In the genomic region with DNA sequence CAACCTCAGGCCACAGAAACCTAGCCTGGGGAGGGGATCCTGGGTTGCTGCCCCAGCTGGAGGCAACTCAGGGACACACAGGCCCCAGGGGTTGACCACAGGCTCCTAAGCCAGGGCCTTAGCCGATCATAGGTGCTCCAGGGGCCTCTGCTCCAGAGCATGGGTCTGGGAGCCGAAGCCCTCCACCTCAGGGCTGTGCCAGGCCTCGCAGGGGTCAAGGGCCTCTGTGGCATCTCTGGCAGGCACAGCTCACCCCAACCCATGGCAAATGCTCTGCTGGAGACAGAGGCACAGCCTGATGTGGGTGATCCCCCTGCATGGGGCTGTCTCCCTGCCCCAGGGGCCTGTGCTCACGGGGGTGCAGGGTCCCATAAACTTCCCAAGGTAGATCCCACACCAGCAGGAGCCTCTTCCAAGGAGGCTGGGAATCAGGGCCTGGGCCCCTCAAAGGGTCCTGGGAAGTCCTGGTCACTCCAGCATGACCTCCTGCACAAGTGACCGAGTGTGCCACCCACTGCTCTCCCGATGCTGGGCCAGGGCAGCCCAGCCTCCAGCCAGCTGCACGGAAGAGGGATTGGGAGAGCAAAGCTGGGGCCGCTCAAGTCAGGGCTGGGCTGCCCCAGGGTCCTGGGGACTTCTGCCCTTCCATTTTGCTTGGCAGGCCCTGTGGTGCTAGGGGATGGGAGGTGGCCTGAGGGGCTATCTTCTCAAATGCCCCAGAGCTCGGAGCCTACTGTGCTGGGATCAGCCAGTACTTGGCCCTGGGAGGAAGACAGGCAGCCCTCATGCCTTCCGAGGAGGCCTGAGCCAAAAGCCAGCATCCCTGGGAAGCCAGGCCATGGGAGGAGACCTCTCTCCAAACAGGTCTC, we compare ENCODE assay signal across 1 cellular context.
TF ChIP-seq lines count a peak whose summit lies in the region.

No MANE protein-coding gene starts in this region.

TF ChIP-seq in GM23338, 12 proteins besides CTCF, POLR2A, EP300 and RAD21:
- TF ChIP-seq EZH2 (IDR thresholded peaks at IDR 0.05; ENCODE audit: low read depth, unreplicated experiment) (no peak), ZNF114 (CRISPR knock-in tag; IDR thresholded peaks at IDR 0.05) (no peak), NANOG (IDR thresholded peaks at IDR 0.05; ENCODE audit: borderline replicate concordance) (no peak), STAT1 (IDR thresholded peaks at IDR 0.05; ENCODE audit: unreplicated experiment) (no peak), CREB1 (CRISPR knock-in tag; IDR thresholded peaks at IDR 0.05; ENCODE audit: low read depth) (no peak), JUNB (IDR thresholded peaks at IDR 0.05; ENCODE audit: unreplicated experiment) (no peak), EZH2phosphoT487 (IDR thresholded peaks at IDR 0.05; ENCODE audit: unreplicated experiment) (no peak), ZNF331 (CRISPR knock-in tag; IDR thresholded peaks at IDR 0.05; ENCODE audit: low read depth) (no peak), POLR2AphosphoS5 (IDR thresholded peaks at IDR 0.05; ENCODE audit: low read depth) (no peak)
- TF ChIP-seq, protein P1, sequence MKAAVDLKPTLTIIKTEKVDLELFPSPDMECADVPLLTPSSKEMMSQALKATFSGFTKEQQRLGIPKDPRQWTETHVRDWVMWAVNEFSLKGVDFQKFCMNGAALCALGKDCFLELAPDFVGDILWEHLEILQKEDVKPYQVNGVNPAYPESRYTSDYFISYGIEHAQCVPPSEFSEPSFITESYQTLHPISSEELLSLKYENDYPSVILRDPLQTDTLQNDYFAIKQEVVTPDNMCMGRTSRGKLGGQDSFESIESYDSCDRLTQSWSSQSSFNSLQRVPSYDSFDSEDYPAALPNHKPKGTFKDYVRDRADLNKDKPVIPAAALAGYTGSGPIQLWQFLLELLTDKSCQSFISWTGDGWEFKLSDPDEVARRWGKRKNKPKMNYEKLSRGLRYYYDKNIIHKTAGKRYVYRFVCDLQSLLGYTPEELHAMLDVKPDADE (IDR thresholded peaks at IDR 0.05) = no peak
- TF ChIP-seq, protein P2, sequence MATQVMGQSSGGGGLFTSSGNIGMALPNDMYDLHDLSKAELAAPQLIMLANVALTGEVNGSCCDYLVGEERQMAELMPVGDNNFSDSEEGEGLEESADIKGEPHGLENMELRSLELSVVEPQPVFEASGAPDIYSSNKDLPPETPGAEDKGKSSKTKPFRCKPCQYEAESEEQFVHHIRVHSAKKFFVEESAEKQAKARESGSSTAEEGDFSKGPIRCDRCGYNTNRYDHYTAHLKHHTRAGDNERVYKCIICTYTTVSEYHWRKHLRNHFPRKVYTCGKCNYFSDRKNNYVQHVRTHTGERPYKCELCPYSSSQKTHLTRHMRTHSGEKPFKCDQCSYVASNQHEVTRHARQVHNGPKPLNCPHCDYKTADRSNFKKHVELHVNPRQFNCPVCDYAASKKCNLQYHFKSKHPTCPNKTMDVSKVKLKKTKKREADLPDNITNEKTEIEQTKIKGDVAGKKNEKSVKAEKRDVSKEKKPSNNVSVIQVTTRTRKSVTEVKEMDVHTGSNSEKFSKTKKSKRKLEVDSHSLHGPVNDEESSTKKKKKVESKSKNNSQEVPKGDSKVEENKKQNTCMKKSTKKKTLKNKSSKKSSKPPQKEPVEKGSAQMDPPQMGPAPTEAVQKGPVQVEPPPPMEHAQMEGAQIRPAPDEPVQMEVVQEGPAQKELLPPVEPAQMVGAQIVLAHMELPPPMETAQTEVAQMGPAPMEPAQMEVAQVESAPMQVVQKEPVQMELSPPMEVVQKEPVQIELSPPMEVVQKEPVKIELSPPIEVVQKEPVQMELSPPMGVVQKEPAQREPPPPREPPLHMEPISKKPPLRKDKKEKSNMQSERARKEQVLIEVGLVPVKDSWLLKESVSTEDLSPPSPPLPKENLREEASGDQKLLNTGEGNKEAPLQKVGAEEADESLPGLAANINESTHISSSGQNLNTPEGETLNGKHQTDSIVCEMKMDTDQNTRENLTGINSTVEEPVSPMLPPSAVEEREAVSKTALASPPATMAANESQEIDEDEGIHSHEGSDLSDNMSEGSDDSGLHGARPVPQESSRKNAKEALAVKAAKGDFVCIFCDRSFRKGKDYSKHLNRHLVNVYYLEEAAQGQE (IDR thresholded peaks at IDR 0.05; ENCODE audit: unreplicated experiment) = no peak
- TF ChIP-seq, protein P3, sequence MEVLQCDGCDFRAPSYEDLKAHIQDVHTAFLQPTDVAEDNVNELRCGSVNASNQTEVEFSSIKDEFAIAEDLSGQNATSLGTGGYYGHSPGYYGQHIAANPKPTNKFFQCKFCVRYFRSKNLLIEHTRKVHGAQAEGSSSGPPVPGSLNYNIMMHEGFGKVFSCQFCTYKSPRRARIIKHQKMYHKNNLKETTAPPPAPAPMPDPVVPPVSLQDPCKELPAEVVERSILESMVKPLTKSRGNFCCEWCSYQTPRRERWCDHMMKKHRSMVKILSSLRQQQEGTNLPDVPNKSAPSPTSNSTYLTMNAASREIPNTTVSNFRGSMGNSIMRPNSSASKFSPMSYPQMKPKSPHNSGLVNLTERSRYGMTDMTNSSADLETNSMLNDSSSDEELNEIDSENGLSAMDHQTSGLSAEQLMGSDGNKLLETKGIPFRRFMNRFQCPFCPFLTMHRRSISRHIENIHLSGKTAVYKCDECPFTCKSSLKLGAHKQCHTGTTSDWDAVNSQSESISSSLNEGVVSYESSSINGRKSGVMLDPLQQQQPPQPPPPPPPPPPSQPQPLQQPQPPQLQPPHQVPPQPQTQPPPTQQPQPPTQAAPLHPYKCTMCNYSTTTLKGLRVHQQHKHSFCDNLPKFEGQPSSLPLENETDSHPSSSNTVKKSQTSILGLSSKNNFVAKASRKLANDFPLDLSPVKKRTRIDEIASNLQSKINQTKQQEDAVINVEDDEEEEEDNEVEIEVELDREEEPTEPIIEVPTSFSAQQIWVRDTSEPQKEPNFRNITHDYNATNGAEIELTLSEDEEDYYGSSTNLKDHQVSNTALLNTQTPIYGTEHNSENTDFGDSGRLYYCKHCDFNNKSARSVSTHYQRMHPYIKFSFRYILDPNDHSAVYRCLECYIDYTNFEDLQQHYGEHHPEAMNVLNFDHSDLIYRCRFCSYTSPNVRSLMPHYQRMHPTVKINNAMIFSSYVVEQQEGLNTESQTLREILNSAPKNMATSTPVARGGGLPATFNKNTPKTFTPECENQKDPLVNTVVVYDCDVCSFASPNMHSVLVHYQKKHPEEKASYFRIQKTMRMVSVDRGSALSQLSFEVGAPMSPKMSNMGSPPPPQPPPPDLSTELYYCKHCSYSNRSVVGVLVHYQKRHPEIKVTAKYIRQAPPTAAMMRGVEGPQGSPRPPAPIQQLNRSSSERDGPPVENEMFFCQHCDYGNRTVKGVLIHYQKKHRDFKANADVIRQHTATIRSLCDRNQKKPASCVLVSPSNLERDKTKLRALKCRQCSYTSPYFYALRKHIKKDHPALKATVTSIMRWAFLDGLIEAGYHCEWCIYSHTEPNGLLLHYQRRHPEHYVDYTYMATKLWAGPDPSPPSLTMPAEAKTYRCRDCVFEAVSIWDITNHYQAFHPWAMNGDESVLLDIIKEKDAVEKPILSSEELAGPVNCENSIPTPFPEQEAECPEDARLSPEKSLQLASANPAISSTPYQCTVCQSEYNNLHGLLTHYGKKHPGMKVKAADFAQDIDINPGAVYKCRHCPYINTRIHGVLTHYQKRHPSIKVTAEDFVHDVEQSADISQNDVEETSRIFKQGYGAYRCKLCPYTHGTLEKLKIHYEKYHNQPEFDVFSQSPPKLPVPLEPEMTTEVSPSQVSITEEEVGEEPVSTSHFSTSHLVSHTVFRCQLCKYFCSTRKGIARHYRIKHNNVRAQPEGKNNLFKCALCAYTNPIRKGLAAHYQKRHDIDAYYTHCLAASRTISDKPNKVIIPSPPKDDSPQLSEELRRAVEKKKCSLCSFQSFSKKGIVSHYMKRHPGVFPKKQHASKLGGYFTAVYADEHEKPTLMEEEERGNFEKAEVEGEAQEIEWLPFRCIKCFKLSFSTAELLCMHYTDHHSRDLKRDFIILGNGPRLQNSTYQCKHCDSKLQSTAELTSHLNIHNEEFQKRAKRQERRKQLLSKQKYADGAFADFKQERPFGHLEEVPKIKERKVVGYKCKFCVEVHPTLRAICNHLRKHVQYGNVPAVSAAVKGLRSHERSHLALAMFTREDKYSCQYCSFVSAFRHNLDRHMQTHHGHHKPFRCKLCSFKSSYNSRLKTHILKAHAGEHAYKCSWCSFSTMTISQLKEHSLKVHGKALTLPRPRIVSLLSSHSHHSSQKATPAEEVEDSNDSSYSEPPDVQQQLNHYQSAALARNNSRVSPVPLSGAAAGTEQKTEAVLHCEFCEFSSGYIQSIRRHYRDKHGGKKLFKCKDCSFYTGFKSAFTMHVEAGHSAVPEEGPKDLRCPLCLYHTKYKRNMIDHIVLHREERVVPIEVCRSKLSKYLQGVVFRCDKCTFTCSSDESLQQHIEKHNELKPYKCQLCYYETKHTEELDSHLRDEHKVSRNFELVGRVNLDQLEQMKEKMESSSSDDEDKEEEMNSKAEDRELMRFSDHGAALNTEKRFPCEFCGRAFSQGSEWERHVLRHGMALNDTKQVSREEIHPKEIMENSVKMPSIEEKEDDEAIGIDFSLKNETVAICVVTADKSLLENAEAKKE (CRISPR knock-in tag; IDR thresholded peaks at IDR 0.05) = no peak
TF ChIP-seq in GM23338: peak in this region for 0.
